Comparison of ENCODE assay signal across 18 cellular contexts in the genomic region with DNA sequence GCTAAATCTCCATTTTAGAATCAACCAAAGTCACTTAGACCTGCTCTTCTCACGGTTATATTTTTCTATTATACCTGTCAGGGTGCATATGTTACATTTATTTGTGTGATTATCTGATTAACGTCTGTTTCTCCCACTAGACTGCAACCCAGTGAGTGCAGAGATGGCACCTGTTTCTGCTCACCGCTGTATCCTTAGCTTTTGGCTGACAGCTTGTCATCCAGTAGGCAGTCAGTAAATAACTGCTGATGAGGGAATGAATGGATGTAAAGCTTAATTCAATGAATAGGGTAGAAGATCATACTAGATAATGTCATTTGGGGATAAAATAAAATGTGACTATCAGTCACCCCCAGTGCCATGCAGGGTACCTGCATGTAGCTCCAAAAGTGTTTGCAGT. TPM values are rescaled to one million over a fixed set of nuclear protein-coding genes. Genes with fewer than 3 reads are reported as not detected.
DNase-seq lines count a peak whose midpoint lies in the region; ATAC-seq and TF ChIP-seq lines count a peak whose summit lies in the region.
"Had no signal": no experiment of that assay in that cellular context is flagged by ENCODE, and none has a peak within 500 bp of the region (broad histone marks: within the 10 kb centered on the region; RNA-seq: fewer than 3 reads in every experiment).

No MANE protein-coding gene starts in this region.

- ATAC-seq in HG03432 (IDR thresholded peaks at IDR 0.05; ENCODE audit: unreplicated experiment) (peak; percentile 7), SK-N-SH treated with all-trans-retinoic acid at 6 μM for 48 hours (peak; percentile 28), left lobe of liver (no peak), GM21528 (IDR thresholded peaks at IDR 0.05; ENCODE audit: low FRiP score, unreplicated experiment) (no peak)

- in situ Hi-C loops in GM23248 (cut with MboI): loop anchor here (5.0 kb wide), 1 partner anchor 216 kb away; no protein-coding TSS in a partner anchor

- H3K4me2 ChIP-seq in GM23248 (ENCODE audit: unreplicated experiment): no peak overlapping the region

- H3K36me3 ChIP-seq in GM23248 (ENCODE audit: low read depth) (no peaks in the 10 kb centered on the region), iPS DF 6.9 (ENCODE audit: control insufficient read depth, insufficient read depth, low read length) (no peaks in the 10 kb centered on the region)
- H3K36me3 ChIP-seq: ovary, right atrium auricular region had no signal

- WGBS in GM23248 (ENCODE audit: low coverage in 1 of 2, low lambda C conversion rate in 2 of 2, missing lambda C conversion rate in 2 of 2), 2 experiments: 50 to 58% methylated on average over 3 of the region's 3 CpGs
- no CpG with 5 or more reads among the region's 3 CpGs for WGBS in iPS DF 6.9 (ENCODE audit: insufficient coverage, insufficient read length)

- H2AFZ ChIP-seq in GM23248: peak overlapping the region; percentile 68; the same call in 1 of the 2 replicates

- no peak overlapping the region for H3K4me3 ChIP-seq in GM23248
- H3K4me3 ChIP-seq in iPS DF 6.9 (ENCODE audit: low read length): no peak overlapping the region
- H3K4me3 ChIP-seq: ovary, right atrium auricular region had no signal

- H3K9ac ChIP-seq in GM23248: no peak overlapping the region

- no peaks in the 10 kb centered on the region for H3K79me2 ChIP-seq in GM23248 (ENCODE audit: insufficient read depth)

- H3K27me3 ChIP-seq in GM23248 (replicated peaks; ENCODE audit: insufficient read depth): no peaks in the 10 kb centered on the region
- H3K27me3 ChIP-seq in iPS DF 6.9 (ENCODE audit: control insufficient read depth, insufficient read depth, low read length): no peaks in the 10 kb centered on the region
- H3K27me3 ChIP-seq: foreskin keratinocyte, ovary, right atrium auricular region had no signal

- H3K27ac ChIP-seq in GM23248: no peak overlapping the region
- H3K27ac ChIP-seq in iPS DF 6.9 (ENCODE audit: low read length): peak overlapping the region; percentile 43
- H3K27ac ChIP-seq: foreskin keratinocyte, ovary, right atrium auricular region had no signal

- H3F3A ChIP-seq in GM23248 (ENCODE audit: insufficient read depth): 0 out of 2 replicates have a peak, but pooled peaks cover 5% of the 10 kb centered on the region

- DNase-seq in GM23248: no peak
- DNase-seq in iPS DF 6.9 (ENCODE audit: low read depth, low spot score): no peak
- DNase-seq in RKO (ENCODE audit: low spot score): no peak
- no peak for DNase-seq in activated CD4-positive, alpha-beta T cell treated with anti-CD3 and anti-CD28 coated beads, Interleukin-2, amount 50 U/mL, for 4 hours
- no peak for DNase-seq in left lobe of liver (ENCODE audit: low spot score)
- DNase-seq: effector CD8-positive, alpha-beta T cell had no signal

- H3K4me1 ChIP-seq in GM23248 (ENCODE audit: insufficient read depth) (peaks cover 17% of the 10 kb centered on the region), iPS DF 6.9 (ENCODE audit: control insufficient read depth, insufficient read depth, low read length) (peaks cover 8% of the 10 kb centered on the region)
- H3K4me1 ChIP-seq: foreskin keratinocyte had no signal

- H3K9me3 ChIP-seq in GM23248 (ENCODE audit: low read depth): no peaks in the 10 kb centered on the region
- H3K9me3 ChIP-seq in iPS DF 6.9 (ENCODE audit: control insufficient read depth, insufficient read depth, low read length): no peaks in the 10 kb centered on the region
- H3K9me3 ChIP-seq: ovary, right atrium auricular region had no signal

- H3K9me2 ChIP-seq in GM23248 (ENCODE audit: insufficient read depth): no peaks in the 10 kb centered on the region

- H4K20me1 ChIP-seq in GM23248 (ENCODE audit: insufficient read depth): no peaks in the 10 kb centered on the region

TF ChIP-seq in SK-N-SH treated with all-trans-retinoic acid at 6 μM for 48 hours, 23 proteins besides CTCF, POLR2A, EP300 and RAD21:
- TF ChIP-seq ISL1 (CRISPR knock-in tag; IDR thresholded peaks at IDR 0.05) (no peak), TOX (CRISPR knock-in tag; IDR thresholded peaks at IDR 0.05; ENCODE audit: borderline replicate concordance) (no peak), ZNF8 (CRISPR knock-in tag; IDR thresholded peaks at IDR 0.05) (no peak), ZFP30 (CRISPR knock-in tag; IDR thresholded peaks at IDR 0.05) (no peak), ESRRG (CRISPR knock-in tag; IDR thresholded peaks at IDR 0.05) (no peak), BACH2 (CRISPR knock-in tag; IDR thresholded peaks at IDR 0.05; ENCODE audit: borderline replicate concordance) (no peak), ZFP3 (CRISPR knock-in tag; IDR thresholded peaks at IDR 0.05) (no peak), GLIS3 (CRISPR knock-in tag; IDR thresholded peaks at IDR 0.05) (no peak), ZC3H10 (CRISPR knock-in tag; IDR thresholded peaks at IDR 0.05) (no peak), CSDC2 (CRISPR knock-in tag; IDR thresholded peaks at IDR 0.05) (no peak), ARNTL (CRISPR knock-in tag; IDR thresholded peaks at IDR 0.05; ENCODE audit: borderline replicate concordance, low read depth) (no peak)
- TF ChIP-seq, protein P1, sequence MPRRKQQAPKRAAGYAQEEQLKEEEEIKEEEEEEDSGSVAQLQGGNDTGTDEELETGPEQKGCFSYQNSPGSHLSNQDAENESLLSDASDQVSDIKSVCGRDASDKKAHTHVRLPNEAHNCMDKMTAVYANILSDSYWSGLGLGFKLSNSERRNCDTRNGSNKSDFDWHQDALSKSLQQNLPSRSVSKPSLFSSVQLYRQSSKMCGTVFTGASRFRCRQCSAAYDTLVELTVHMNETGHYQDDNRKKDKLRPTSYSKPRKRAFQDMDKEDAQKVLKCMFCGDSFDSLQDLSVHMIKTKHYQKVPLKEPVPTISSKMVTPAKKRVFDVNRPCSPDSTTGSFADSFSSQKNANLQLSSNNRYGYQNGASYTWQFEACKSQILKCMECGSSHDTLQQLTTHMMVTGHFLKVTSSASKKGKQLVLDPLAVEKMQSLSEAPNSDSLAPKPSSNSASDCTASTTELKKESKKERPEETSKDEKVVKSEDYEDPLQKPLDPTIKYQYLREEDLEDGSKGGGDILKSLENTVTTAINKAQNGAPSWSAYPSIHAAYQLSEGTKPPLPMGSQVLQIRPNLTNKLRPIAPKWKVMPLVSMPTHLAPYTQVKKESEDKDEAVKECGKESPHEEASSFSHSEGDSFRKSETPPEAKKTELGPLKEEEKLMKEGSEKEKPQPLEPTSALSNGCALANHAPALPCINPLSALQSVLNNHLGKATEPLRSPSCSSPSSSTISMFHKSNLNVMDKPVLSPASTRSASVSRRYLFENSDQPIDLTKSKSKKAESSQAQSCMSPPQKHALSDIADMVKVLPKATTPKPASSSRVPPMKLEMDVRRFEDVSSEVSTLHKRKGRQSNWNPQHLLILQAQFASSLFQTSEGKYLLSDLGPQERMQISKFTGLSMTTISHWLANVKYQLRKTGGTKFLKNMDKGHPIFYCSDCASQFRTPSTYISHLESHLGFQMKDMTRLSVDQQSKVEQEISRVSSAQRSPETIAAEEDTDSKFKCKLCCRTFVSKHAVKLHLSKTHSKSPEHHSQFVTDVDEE (CRISPR knock-in tag; IDR thresholded peaks at IDR 0.05): no peak
- TF ChIP-seq, protein P2, sequence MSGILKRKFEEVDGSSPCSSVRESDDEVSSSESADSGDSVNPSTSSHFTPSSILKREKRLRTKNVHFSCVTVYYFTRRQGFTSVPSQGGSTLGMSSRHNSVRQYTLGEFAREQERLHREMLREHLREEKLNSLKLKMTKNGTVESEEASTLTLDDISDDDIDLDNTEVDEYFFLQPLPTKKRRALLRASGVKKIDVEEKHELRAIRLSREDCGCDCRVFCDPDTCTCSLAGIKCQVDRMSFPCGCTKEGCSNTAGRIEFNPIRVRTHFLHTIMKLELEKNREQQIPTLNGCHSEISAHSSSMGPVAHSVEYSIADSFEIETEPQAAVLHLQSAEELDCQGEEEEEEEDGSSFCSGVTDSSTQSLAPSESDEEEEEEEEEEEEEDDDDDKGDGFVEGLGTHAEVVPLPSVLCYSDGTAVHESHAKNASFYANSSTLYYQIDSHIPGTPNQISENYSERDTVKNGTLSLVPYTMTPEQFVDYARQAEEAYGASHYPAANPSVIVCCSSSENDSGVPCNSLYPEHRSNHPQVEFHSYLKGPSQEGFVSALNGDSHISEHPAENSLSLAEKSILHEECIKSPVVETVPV (CRISPR knock-in tag; IDR thresholded peaks at IDR 0.05): no peak
- TF ChIP-seq, protein P3, sequence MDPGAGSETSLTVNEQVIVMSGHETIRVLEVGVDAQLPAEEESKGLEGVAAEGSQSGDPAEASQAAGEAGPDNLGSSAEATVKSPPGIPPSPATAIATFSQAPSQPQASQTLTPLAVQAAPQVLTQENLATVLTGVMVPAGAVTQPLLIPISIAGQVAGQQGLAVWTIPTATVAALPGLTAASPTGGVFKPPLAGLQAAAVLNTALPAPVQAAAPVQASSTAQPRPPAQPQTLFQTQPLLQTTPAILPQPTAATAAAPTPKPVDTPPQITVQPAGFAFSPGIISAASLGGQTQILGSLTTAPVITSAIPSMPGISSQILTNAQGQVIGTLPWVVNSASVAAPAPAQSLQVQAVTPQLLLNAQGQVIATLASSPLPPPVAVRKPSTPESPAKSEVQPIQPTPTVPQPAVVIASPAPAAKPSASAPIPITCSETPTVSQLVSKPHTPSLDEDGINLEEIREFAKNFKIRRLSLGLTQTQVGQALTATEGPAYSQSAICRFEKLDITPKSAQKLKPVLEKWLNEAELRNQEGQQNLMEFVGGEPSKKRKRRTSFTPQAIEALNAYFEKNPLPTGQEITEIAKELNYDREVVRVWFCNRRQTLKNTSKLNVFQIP (CRISPR knock-in tag; IDR thresholded peaks at IDR 0.05; ENCODE audit: borderline replicate concordance, low read depth): no peak
- TF ChIP-seq, protein P4, sequence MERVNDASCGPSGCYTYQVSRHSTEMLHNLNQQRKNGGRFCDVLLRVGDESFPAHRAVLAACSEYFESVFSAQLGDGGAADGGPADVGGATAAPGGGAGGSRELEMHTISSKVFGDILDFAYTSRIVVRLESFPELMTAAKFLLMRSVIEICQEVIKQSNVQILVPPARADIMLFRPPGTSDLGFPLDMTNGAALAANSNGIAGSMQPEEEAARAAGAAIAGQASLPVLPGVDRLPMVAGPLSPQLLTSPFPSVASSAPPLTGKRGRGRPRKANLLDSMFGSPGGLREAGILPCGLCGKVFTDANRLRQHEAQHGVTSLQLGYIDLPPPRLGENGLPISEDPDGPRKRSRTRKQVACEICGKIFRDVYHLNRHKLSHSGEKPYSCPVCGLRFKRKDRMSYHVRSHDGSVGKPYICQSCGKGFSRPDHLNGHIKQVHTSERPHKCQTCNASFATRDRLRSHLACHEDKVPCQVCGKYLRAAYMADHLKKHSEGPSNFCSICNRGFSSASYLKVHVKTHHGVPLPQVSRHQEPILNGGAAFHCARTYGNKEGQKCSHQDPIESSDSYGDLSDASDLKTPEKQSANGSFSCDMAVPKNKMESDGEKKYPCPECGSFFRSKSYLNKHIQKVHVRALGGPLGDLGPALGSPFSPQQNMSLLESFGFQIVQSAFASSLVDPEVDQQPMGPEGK (CRISPR knock-in tag; IDR thresholded peaks at IDR 0.05; ENCODE audit: borderline replicate concordance): no peak
TF ChIP-seq in SK-N-SH treated with all-trans-retinoic acid at 6 μM for 48 hours: peak in this region for 0.

RNA-seq across cellular contexts. Expression of a gene that starts 6.9 kb away (rescaled TPM):
- not detected in 2 replicates for total RNA-seq in GM23248 (2014; rRNA removed; shearing (Covaris generic))
- polyA plus RNA-seq in GM23248 (2016; fragmentation: Nextera tagmentation; extraction: Ambion mirVana): 0.16 and 0.27 TPM in 2 replicates
- total RNA-seq in left lobe of liver: not detected
- total RNA-seq: activated CD4-positive, alpha-beta T cell treated with anti-CD3 and anti-CD28 coated beads for 36 hours; activated CD8-positive, alpha-beta memory T cell treated with anti-CD3 and anti-CD28 coated beads, Interleukin-2, amount 10 ng/mL, durations not matched to agents 7 days and 5 days; activated naive CD8-positive, alpha-beta T cell treated with anti-CD3 and anti-CD28 coated beads for 36 hours; CD8-positive, alpha-beta memory T cell; foreskin keratinocyte; kidney; mammary epithelial cell had no signal
- polyA plus RNA-seq: foreskin keratinocyte, mammary epithelial cell had no signal

Comparison
In these comparisons a context has a peak if more than half of its experiments do, and no peak if none do; other contexts are left out.
1. ATAC-seq: peak in HG03432 (single experiment) and SK-N-SH treated with all-trans-retinoic acid at 6 μM for 48 hours (single experiment); none in left lobe of liver (single experiment) and GM21528 (single experiment).